Comparison of ENCODE assay signal across 8 cellular contexts in the genomic region with DNA sequence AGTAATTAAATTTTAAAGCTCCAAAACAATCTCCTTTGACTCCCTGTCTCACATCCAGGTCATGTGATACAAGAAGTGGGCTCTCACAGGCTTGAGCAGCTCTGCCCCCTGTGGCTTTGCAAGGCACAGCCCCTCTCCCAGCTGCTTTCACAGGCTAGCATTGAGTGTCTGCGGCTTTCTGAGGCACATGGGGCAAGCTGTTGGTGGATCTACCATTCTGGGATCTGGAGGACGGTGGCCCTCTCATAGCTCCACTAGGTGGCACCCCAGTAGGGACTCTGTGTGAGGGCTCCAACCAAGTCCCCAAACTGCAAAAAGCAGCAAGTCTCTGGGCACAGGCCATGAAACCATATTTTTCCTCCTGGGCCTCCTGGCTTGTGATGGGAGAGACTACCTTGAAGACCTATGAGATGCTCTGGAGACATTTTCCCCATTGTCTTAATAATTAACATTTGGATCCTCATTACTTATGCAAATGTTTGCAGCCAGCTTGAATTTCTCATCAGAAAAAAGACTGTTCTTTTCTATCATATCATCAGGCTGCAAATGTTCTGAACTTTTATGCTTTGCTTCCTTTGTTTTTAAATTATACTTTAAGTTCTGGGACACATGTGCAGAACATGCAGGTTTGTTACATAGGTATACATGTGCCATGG.
DNase-seq lines count a peak whose midpoint lies in the region; ATAC-seq and TF ChIP-seq lines count a peak whose summit lies in the region.

No MANE protein-coding gene starts in this region.

- H3K27ac ChIP-seq in H9 (ENCODE audit: insufficient read length, low read depth, low read length) (no peak overlapping the region), RWPE2 (ENCODE audit: poor library complexity, severe bottlenecking) (no peak overlapping the region), iPS DF 6.9 (ENCODE audit: low read length) (no peak overlapping the region)

- no peak overlapping the region for H2BK12ac ChIP-seq in H9 (ENCODE audit: insufficient read length, low read depth, low read length)

- no peaks in the 10 kb centered on the region for H3K27me3 Mint-ChIP-seq in H9 (ENCODE audit: low read depth)

- H2BK20ac ChIP-seq in H9 (ENCODE audit: low read depth, low read length, poor library complexity, severe bottlenecking) = no peak overlapping the region

- H3K4me3 ChIP-seq in RWPE2 (ENCODE audit: severe bottlenecking) (no peak overlapping the region), iPS DF 6.9 (ENCODE audit: low read length) (no peak overlapping the region)

- H3K4me2 ChIP-seq in H9 (ENCODE audit: insufficient read depth, insufficient read length, low read length) = no peak overlapping the region

- no peak overlapping the region for H3K23ac ChIP-seq in H9 (ENCODE audit: insufficient read length, low read depth, low read length)

- no peak overlapping the region for H3K4me3 Mint-ChIP-seq in H9

- H3T11ph ChIP-seq in H9 (ENCODE audit: low read length) = no peak overlapping the region

- ATAC-seq in RWPE2 (ENCODE audit: low read depth) (peak; percentile 55), HG02938 (IDR thresholded peaks at IDR 0.05; ENCODE audit: unreplicated experiment) (no peak), HG03378 (IDR thresholded peaks at IDR 0.05; ENCODE audit: unreplicated experiment) (no peak), HG03175 (IDR thresholded peaks at IDR 0.05; ENCODE audit: unreplicated experiment) (no peak)

- no peak overlapping the region for H2BK15ac ChIP-seq in H9 (ENCODE audit: low read depth, low read length)

- H3K79me1 ChIP-seq in H9 (ENCODE audit: insufficient read depth, low read depth, low read length, poor library complexity, severe bottlenecking) = no peaks in the 10 kb centered on the region

- DNase-seq in ELR (ENCODE audit: low read depth) (peak; percentile 47), H9 (peak; percentile 90), RWPE2 (ENCODE audit: low spot score) (peak; percentile 25), iPS DF 6.9 (ENCODE audit: low read depth, low spot score) (peak; percentile 37), kidney glomerular epithelial cell (lab: John Stamatoyannopoulos, UW) (no peak)

- H3K4me1 ChIP-seq in H9 (ENCODE audit: insufficient read depth, low read length) (no peaks in the 10 kb centered on the region), RWPE2 (ENCODE audit: insufficient read depth, poor library complexity, severe bottlenecking) (no peaks in the 10 kb centered on the region), iPS DF 6.9 (ENCODE audit: control insufficient read depth, insufficient read depth, low read length) (no peaks in the 10 kb centered on the region)

- H2AFZ ChIP-seq in H9 (ENCODE audit: low read length) = no peak overlapping the region

- H3K9me3 ChIP-seq in H9 (ENCODE audit: control insufficient read depth, low read depth, low read length) (no peaks in the 10 kb centered on the region), RWPE2 (ENCODE audit: severe bottlenecking) (no peaks in the 10 kb centered on the region), iPS DF 6.9 (ENCODE audit: control insufficient read depth, insufficient read depth, low read length) (no peaks in the 10 kb centered on the region)

- H3K4me1 Mint-ChIP-seq in H9 = no peaks in the 10 kb centered on the region

- no peak overlapping the region for H2AK5ac ChIP-seq in H9 (ENCODE audit: insufficient read length, low read length)

- H3K36me3 ChIP-seq in RWPE2 (ENCODE audit: low read depth) = no peaks in the 10 kb centered on the region
- no peaks in the 10 kb centered on the region for H3K36me3 ChIP-seq in iPS DF 6.9 (ENCODE audit: control insufficient read depth, insufficient read depth, low read length)

- H3K36me3 Mint-ChIP-seq in H9 (ENCODE audit: insufficient read depth in 1 of 3, low read depth in 3 of 3) = peaks cover 2 to 10% (median 8%) of the 10 kb centered on the region in 3 experiments; a peak in 5 of 7 replicates

- peaks cover 20% of the 10 kb centered on the region in 2 experiments for H3K9me3 Mint-ChIP-seq in H9

- no peak overlapping the region for H2BK5ac ChIP-seq in H9 (ENCODE audit: insufficient read length, low read length)

- H3K9ac ChIP-seq in H9 (ENCODE audit: extremely low read depth, insufficient read length, low read length) = no peak overlapping the region

- no peak overlapping the region for H3K4ac ChIP-seq in H9 (ENCODE audit: low read depth, low read length)

- peak; percentile 64 for TF ChIP-seq CTCF in H9 (conservative IDR thresholded peaks at IDR 0.05)
- TF ChIP-seq CTCF in RWPE2 (IDR thresholded peaks at IDR 0.05; ENCODE audit: poor library complexity, severe bottlenecking) = peak; percentile 54

- no peaks in the 10 kb centered on the region for H4K20me1 ChIP-seq in H9 (ENCODE audit: control insufficient read depth, insufficient read depth, insufficient read length)

- H3K27me3 ChIP-seq in H9 (ENCODE audit: insufficient read depth, low read length) (no peaks in the 10 kb centered on the region), RWPE2 (ENCODE audit: insufficient read depth, poor library complexity, severe bottlenecking) (no peaks in the 10 kb centered on the region), iPS DF 6.9 (ENCODE audit: control insufficient read depth, insufficient read depth, low read length) (no peaks in the 10 kb centered on the region)

- no CpG with 5 or more reads among the region's 2 CpGs for WGBS in H9 (ENCODE audit: extremely low coverage, insufficient read length, low lambda C conversion rate)
- WGBS in iPS DF 6.9 (ENCODE audit: insufficient coverage, insufficient read length) = no CpG with 5 or more reads among the region's 2 CpGs

- H3K18ac ChIP-seq in H9 (ENCODE audit: insufficient read length, low read depth, low read length) = no peak overlapping the region

- no peak overlapping the region; a peak in 2 of 7 replicates for H3K27ac Mint-ChIP-seq in H9

- H3K79me2 ChIP-seq in H9 (ENCODE audit: insufficient read depth, low read length) = no peaks in the 10 kb centered on the region

- H3K14ac ChIP-seq in H9 (ENCODE audit: insufficient read depth, low read length) = no peak overlapping the region

- H3K56ac ChIP-seq in H9 (ENCODE audit: insufficient read length, low read depth, low read length) = no peak overlapping the region

- no peaks in the 10 kb centered on the region for H3K23me2 ChIP-seq in H9 (ENCODE audit: insufficient read length, low read depth, low read length, poor library complexity, severe bottlenecking)

- no peak overlapping the region for H4K5ac ChIP-seq in H9 (ENCODE audit: insufficient read length, low read depth, low read length)

- H4K91ac ChIP-seq in H9 (ENCODE audit: insufficient read length, low read depth, low read length) = no peak overlapping the region

- H2BK120ac ChIP-seq in H9 (ENCODE audit: low read depth, low read length, poor library complexity, severe bottlenecking) = no peak overlapping the region

- H4K8ac ChIP-seq in H9 (replicated peaks; ENCODE audit: insufficient read length, low read depth, low read length) = no peak overlapping the region
